In genomic region chr5:93609756-93610155, GRCh38 we compare ENCODE assay signal across 34 cellular contexts. TPM values are rescaled to one million over a fixed set of nuclear protein-coding genes. Genes with fewer than 3 reads are reported as not detected.
"Had no signal": no experiment of that assay in that cellular context is flagged by ENCODE, and none has a peak within 500 bp of the region (broad histone marks: within the 10 kb centered on the region; RNA-seq: fewer than 3 reads in every experiment).

No MANE protein-coding gene starts in this region.

- H3K9me3 Mint-ChIP-seq: activated B cell treated with CpG ODN at 0.5 μM for 24 hours; activated CD4-positive, alpha-beta memory T cell treated with anti-CD3 and anti-CD28 coated beads, Interleukin-2, amount 10 ng/mL, durations not matched to agents 7 days and 5 days; activated naive CD4-positive, alpha-beta T cell treated with anti-CD3 and anti-CD28 coated beads, Interleukin-2, amount 10 ng/mL, durations not matched to agents 7 days and 5 days had no signal

- H3K27ac ChIP-seq: brain microvascular endothelial cell, PC-9, VCaP had no signal

- H3K36me3 Mint-ChIP-seq: activated CD8-positive, alpha-beta memory T cell treated with anti-CD3 and anti-CD28 coated beads, Interleukin-2, amount 10 ng/mL, durations not matched to agents 7 days and 5 days; activated naive CD4-positive, alpha-beta T cell treated with anti-CD3 and anti-CD28 coated beads, Interleukin-2, amount 10 ng/mL, durations not matched to agents 7 days and 5 days had no signal

- H3K36me3 ChIP-seq: brain microvascular endothelial cell had no signal

- H3K27ac Mint-ChIP-seq: activated B cell treated with CpG ODN at 0.5 μM for 24 hours; activated CD4-positive, alpha-beta memory T cell treated with anti-CD3 and anti-CD28 coated beads, Interleukin-2, amount 10 ng/mL, durations not matched to agents 7 days and 5 days; activated CD8-positive, alpha-beta memory T cell treated with anti-CD3 and anti-CD28 coated beads, Interleukin-2, amount 10 ng/mL, durations not matched to agents 7 days and 5 days; activated naive CD4-positive, alpha-beta T cell treated with anti-CD3 and anti-CD28 coated beads, Interleukin-2, amount 10 ng/mL, durations not matched to agents 7 days and 5 days; activated naive CD8-positive, alpha-beta T cell; activated naive CD8-positive, alpha-beta T cell treated with anti-CD3 and anti-CD28 coated beads, Interleukin-2, amount 50 U/mL, for 24 hours had no signal

- H3K4me3 Mint-ChIP-seq: activated B cell treated with CpG ODN at 0.5 μM for 24 hours; activated CD4-positive, alpha-beta memory T cell treated with anti-CD3 and anti-CD28 coated beads, Interleukin-2, amount 10 ng/mL, durations not matched to agents 7 days and 5 days; activated CD8-positive, alpha-beta memory T cell treated with anti-CD3 and anti-CD28 coated beads, Interleukin-2, amount 10 ng/mL, durations not matched to agents 7 days and 5 days; activated naive CD4-positive, alpha-beta T cell treated with anti-CD3 and anti-CD28 coated beads, Interleukin-2, amount 10 ng/mL, durations not matched to agents 7 days and 5 days; activated naive CD8-positive, alpha-beta T cell; activated naive CD8-positive, alpha-beta T cell treated with anti-CD3 and anti-CD28 coated beads, Interleukin-2, amount 50 U/mL, for 24 hours had no signal

- H3K4me2 ChIP-seq: PC-9 had no signal

- H3K4me3 ChIP-seq: PC-9 had no signal

- ATAC-seq: activated CD8-positive, alpha-beta memory T cell treated with anti-CD3 and anti-CD28 coated beads, Interleukin-2, amount 10 ng/mL, durations not matched to agents 7 days and 5 days; activated naive CD8-positive, alpha-beta T cell treated with anti-CD3 and anti-CD28 coated beads, Interleukin-2, amount 50 U/mL, for 24 hours had no signal

- DNase-seq: activated B cell treated with CpG ODN at 0.5 μM for 24 hours; activated CD4-positive, alpha-beta memory T cell treated with anti-CD3 and anti-CD28 coated beads, Interleukin-2, amount 10 ng/mL, durations not matched to agents 7 days and 5 days; activated CD4-positive, alpha-beta T cell treated with anti-CD3 and anti-CD28 coated beads for 4 hours; activated CD4-positive, CD25-positive, alpha-beta regulatory T cell treated with anti-CD3 and anti-CD28 coated beads, Interleukin-2, amount 50 U/mL, for 72 hours; activated CD8-positive, alpha-beta memory T cell treated with anti-CD3 and anti-CD28 coated beads for 24 hours; activated CD8-positive, alpha-beta memory T cell treated with anti-CD3 and anti-CD28 coated beads, Interleukin-2, amount 10 ng/mL, durations not matched to agents 7 days and 5 days; activated CD8-positive, alpha-beta memory T cell treated with anti-CD3 and anti-CD28 coated beads, Interleukin-2, amount 50 U/mL, for 48 hours; activated effector memory CD4-positive, alpha-beta T cell treated with Interleukin-2 at 50 U/mL for 16 hours; activated naive CD4-positive, alpha-beta T cell treated with anti-CD3 and anti-CD28 coated beads, Interleukin-2, amount 10 ng/mL, durations not matched to agents 7 days and 5 days; activated naive CD8-positive, alpha-beta T cell treated with anti-CD3 and anti-CD28 coated beads, Interleukin-2, amount 50 U/mL, for 24 hours; activated T-cell treated with anti-CD3 and anti-CD28 coated beads, Interleukin-2, amount 50 U/mL, for 48 hours; anterior cingulate cortex; brain microvascular endothelial cell; central memory CD4-positive, alpha-beta T cell; Karpas-422; KBM-7; NCI-H1048; NCI-H1105 treated with DMSO at 0.1 percent for 48 hours; NCI-H1436; NCI-H1694; NCI-H1930; NCI-H2081 treated with DMSO at 0.1 percent for 48 hours; NCI-H345; NCI-H524 treated with DMSO at 0.1 percent for 48 hours; NCI-H82; PC-9; Right ventricle myocardium superior; SW 1271; T-helper 1 cell; T-helper 2 cell; T-helper 9 cell had no signal

- H2AFZ ChIP-seq: PC-9 had no signal

RNA-seq across cellular contexts. Expression of gene NR2F1, which starts 26.7 kb away (rescaled TPM):
- total RNA-seq: activated B cell treated with CpG ODN at 0.5 μM for 24 hours; activated CD4-positive, alpha-beta memory T cell treated with anti-CD3 and anti-CD28 coated beads, Interleukin-2, amount 10 ng/mL, durations not matched to agents 7 days and 5 days; activated CD8-positive, alpha-beta memory T cell treated with anti-CD3 and anti-CD28 coated beads, Interleukin-2, amount 10 ng/mL, durations not matched to agents 7 days and 5 days; OCI-LY7 had no signal

RNA-seq across cellular contexts. Expression of gene NR2F1-AS1, which starts 28.7 kb away (rescaled TPM):
- total RNA-seq: activated B cell treated with CpG ODN at 0.5 μM for 24 hours; activated CD4-positive, alpha-beta memory T cell treated with anti-CD3 and anti-CD28 coated beads, Interleukin-2, amount 10 ng/mL, durations not matched to agents 7 days and 5 days; activated CD8-positive, alpha-beta memory T cell treated with anti-CD3 and anti-CD28 coated beads, Interleukin-2, amount 10 ng/mL, durations not matched to agents 7 days and 5 days; OCI-LY7 had no signal
